ENCODE assay signal across 1 cellular context in the genomic region with DNA sequence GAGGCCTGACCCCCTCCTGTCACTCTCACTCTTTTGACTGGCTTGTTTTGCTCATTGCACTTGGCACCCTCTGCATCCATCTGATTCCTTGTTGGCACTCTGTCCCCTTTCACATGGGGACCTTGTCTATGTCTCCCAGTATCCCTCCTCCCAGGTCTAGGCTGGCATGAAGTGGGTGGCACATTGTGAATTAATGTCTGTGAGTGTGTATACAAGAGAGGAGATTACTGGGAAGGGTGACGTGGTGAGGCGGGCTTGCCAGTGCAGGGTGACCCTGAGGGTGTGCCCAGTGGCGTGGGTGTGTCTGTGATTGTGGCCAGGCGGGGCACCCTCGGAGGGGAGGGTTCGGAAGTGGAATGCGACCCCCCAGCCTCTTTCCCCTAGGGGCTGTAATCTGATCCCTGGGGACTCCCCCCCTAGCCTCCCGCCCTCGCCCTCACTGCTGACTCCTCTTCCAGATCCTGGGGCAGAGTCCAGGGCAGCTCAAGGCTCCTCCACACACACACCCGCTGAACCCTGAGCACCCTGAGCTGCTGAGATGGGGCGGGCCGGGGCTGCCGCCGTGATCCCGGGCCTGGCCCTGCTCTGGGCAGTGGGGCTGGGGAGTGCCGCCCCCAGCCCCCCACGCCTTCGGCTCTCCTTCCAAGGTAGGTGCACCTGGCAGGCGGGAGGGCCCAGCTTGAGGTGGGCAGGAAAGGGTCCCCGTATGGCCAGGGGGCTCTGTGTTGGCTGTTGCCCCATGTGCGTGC.
TF ChIP-seq lines count a peak whose summit lies in the region.

A gene (plus strand): TSS at position 445 of the 749 bp plus-strand sequence. CDS start 94 bp downstream, at position 539.

TF ChIP-seq in IMR-90, 13 proteins besides CTCF, POLR2A, EP300 and RAD21:
- TF ChIP-seq, protein P1, sequence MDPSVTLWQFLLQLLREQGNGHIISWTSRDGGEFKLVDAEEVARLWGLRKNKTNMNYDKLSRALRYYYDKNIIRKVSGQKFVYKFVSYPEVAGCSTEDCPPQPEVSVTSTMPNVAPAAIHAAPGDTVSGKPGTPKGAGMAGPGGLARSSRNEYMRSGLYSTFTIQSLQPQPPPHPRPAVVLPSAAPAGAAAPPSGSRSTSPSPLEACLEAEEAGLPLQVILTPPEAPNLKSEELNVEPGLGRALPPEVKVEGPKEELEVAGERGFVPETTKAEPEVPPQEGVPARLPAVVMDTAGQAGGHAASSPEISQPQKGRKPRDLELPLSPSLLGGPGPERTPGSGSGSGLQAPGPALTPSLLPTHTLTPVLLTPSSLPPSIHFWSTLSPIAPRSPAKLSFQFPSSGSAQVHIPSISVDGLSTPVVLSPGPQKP (IDR thresholded peaks at IDR 0.05; ENCODE audit: borderline replicate concordance, low read depth, low read length): no peak
- TF ChIP-seq MAZ (IDR thresholded peaks at IDR 0.05; ENCODE audit: borderline replicate concordance, low read depth, low read length): peak; percentile 68
